In the genomic region with DNA sequence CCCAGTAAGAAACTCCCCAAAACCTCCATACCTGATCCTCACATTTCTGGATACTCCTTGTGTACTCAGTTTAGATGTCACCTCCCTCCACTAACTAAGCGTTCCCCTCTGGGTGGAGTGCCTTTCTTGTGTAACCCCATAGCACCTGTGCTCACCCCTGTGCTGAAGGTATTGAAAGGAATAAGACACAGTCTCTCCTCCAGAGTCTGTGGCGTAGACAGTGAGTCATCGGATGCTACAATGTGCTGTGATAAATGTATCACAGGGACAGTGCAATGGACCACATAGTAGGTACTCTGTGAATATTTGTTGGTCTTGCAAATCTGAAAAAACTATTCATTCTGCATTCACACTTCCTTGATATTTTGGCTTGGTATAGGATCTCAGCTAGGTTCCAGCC, we compare ENCODE assay signal across 22 cellular contexts. TPM values are rescaled to one million over a fixed set of nuclear protein-coding genes. Genes with fewer than 3 reads are reported as not detected.
DNase-seq lines count a peak whose midpoint lies in the region; ATAC-seq, FAIRE-seq and TF ChIP-seq lines count a peak whose summit lies in the region.
"Had no signal": no experiment of that assay in that cellular context is flagged by ENCODE, and none has a peak within 500 bp of the region (broad histone marks: within the 10 kb centered on the region; RNA-seq: fewer than 3 reads in every experiment).

No MANE protein-coding gene starts in this region.

- H3K4me2 ChIP-seq in HepG2 (ENCODE audit: low read depth, low read length) = no peak overlapping the region

- no TSS peak for BruUV-seq in HepG2 (replicated peaks; lab: Mats Ljungman, UMichigan)

- TF ChIP-seq RAD21 in liver (IDR thresholded peaks at IDR 0.05) = no peak
- TF ChIP-seq RAD21 in HepG2 (CRISPR knock-in tag; IDR thresholded peaks at IDR 0.05) = no peak

- TF ChIP-seq EP300 in HepG2 (IDR thresholded peaks at IDR 0.05; ENCODE audit: low read depth in 2 of 2, low read length in 2 of 2) (no peak), HepG2 (CRISPR knock-in tag; IDR thresholded peaks at IDR 0.05; ENCODE audit: borderline replicate concordance) (no peak)

- H2AFZ ChIP-seq in HepG2 (ENCODE audit: low read length) = no peak overlapping the region

- TF ChIP-seq POLR2A in HepG2 (IDR thresholded peaks at IDR 0.05; ENCODE audit: insufficient read depth in 1 of 2, low read depth in 2 of 2, low read length in 2 of 2) (no peak), right lobe of liver (IDR thresholded peaks at IDR 0.05) (no peak)

- peaks cover 16% of the 10 kb centered on the region for H3K79me2 ChIP-seq in HepG2 (ENCODE audit: insufficient read depth, low read length)

- no peak overlapping the region for H3K9ac ChIP-seq in liver (ENCODE audit: low read depth in 1 of 2, low read length in 2 of 2)
- no peak overlapping the region for H3K9ac ChIP-seq in HepG2 (ENCODE audit: insufficient read depth, low read depth, low read length)

- POLR2A ChIA-PET in HepG2 (lab: Yijun Ruan, JAX) = no interaction called here

- H3K4me3 ChIP-seq in liver (ENCODE audit: low read depth in 1 of 3, low read length in 3 of 3) = no peak overlapping the region
- H3K4me3 ChIP-seq in HepG2 (replicated peaks in 1 of 3; ENCODE audit: insufficient read depth in 1 of 3, low read depth in 2 of 3, low read length in 3 of 3) = no peak overlapping the region
- no peak overlapping the region for H3K4me3 ChIP-seq in brain microvascular endothelial cell (ENCODE audit: low read depth, low read length)
- H3K4me3 ChIP-seq in right lobe of liver = no peak overlapping the region
- H3K4me3 ChIP-seq: gastroesophageal sphincter had no signal

- peak overlapping the region; percentile 19 to 68 for H3K27ac ChIP-seq in liver (ENCODE audit: low read depth in 1 of 2, low read length in 2 of 2)
- no peak overlapping the region for H3K27ac ChIP-seq in HepG2 (ENCODE audit: extremely low read length, insufficient read depth, low read length)
- H3K27ac ChIP-seq in brain microvascular endothelial cell = peak overlapping the region; percentile 80
- peak overlapping the region in 2 of 3 donors; percentile 36 to 50 for H3K27ac ChIP-seq in right lobe of liver
- H3K27ac ChIP-seq: C4-2B had no signal

- in situ Hi-C loops in HepG2 (cut with HindIII; ENCODE audit: extremely low pct_ligation_motif_present, low pct_unique_long_range_greater_than_20kb) (no loop called here), brain microvascular endothelial cell (cut with HindIII; ENCODE audit: low pct_ligation_motif_present, low sequenced_read_pairs) (no loop called here)

- DNase-seq in HepG2 (ENCODE audit: low spot score) (no peak), brain microvascular endothelial cell (no peak), right lobe of liver (no peak), Ammon's horn (ENCODE audit: low spot score) (no peak), NCI-H2107 (lab: John Stamatoyannopoulos, UW) (no peak)
- DNase-seq in activated CD8-positive, alpha-beta memory T cell treated with anti-CD3 and anti-CD28 coated beads for 24 hours = no peak
- DNase-seq: activated CD4-positive, alpha-beta T cell treated with anti-CD3 and anti-CD28 coated beads, Interleukin-2, amount 50 U/mL, for 48 hours; activated gamma-delta T cell treated with Interleukin-2 at 50 U/mL for 16 hours; amniotic stem cell; central memory CD4-positive, alpha-beta T cell; erythroblast; HFFc6; NCI-H1436; NCI-H2171; NCI-H526; stimulated activated CD4-positive, alpha-beta T cell treated with anti-CD3 and anti-CD28 coated beads, Interleukin-4, amount 100 ng/mL, for 4 hours had no signal

- TF ChIP-seq CTCF in liver (IDR thresholded peaks at IDR 0.05; ENCODE audit: low read depth, low read length, missing input control) (no peak), HepG2 (CRISPR knock-in tag; IDR thresholded peaks at IDR 0.05) (no peak), brain microvascular endothelial cell (IDR thresholded peaks at IDR 0.05; ENCODE audit: low read depth, low read length, missing control alignments) (no peak), right lobe of liver (IDR thresholded peaks at IDR 0.05) (no peak)

- H3K36me3 ChIP-seq in liver (ENCODE audit: control insufficient read depth in 4 of 4, insufficient read depth in 3 of 4, low read depth in 1 of 4, low read length in 3 of 4) (no peaks in the 10 kb centered on the region), HepG2 (replicated peaks in 1 of 2; ENCODE audit: control insufficient read depth in 1 of 2, insufficient read depth in 2 of 2, low read length in 2 of 2) (peaks cover 1 to 4% of the 10 kb centered on the region in 2 experiments; a peak in 2 of 5 replicates), brain microvascular endothelial cell (replicated peaks) (no peaks in the 10 kb centered on the region), right lobe of liver (no peaks in the 10 kb centered on the region)

- WGBS in liver = 89% methylated on average over 3 of the region's 3 CpGs
- WGBS in HepG2 (ENCODE audit: low lambda C conversion rate) = 100% methylated on average over 3 of the region's 3 CpGs
- WGBS in right lobe of liver (ENCODE audit: insufficient coverage, low coverage, low lambda C conversion rate, missing lambda C conversion rate) = 78% methylated on average over 3 of the region's 3 CpGs

- no peaks in the 10 kb centered on the region for H3K27me3 ChIP-seq in liver (ENCODE audit: control insufficient read depth in 4 of 4, insufficient read depth in 4 of 4, low read length in 3 of 4)
- H3K27me3 ChIP-seq in HepG2 (ENCODE audit: control insufficient read depth in 1 of 2, insufficient read depth in 2 of 2, low read length in 2 of 2) = no peaks in the 10 kb centered on the region
- no peaks in the 10 kb centered on the region for H3K27me3 ChIP-seq in brain microvascular endothelial cell (replicated peaks)
- H3K27me3 ChIP-seq in right lobe of liver = no peaks in the 10 kb centered on the region
- H3K27me3 ChIP-seq: gastroesophageal sphincter had no signal

- no peaks in the 10 kb centered on the region for H4K20me1 ChIP-seq in HepG2 (ENCODE audit: insufficient read depth, low read length)

- CTCF ChIA-PET in HepG2 (lab: Yijun Ruan, JAX; ENCODE audit: low intra/inter-chr PET ratio, low total read pairs) = no interaction called here

- no peak for FAIRE-seq in HepG2 (lab: Jason Lieb, UNC)
- FAIRE-seq: GM18507 had no signal

- H3K9me3 ChIP-seq in liver (ENCODE audit: control insufficient read depth in 4 of 4, low read length in 3 of 4) (no peaks in the 10 kb centered on the region), HepG2 (ENCODE audit: low read length) (no peaks in the 10 kb centered on the region), right lobe of liver (no peaks in the 10 kb centered on the region)
- H3K9me3 ChIP-seq: gastroesophageal sphincter had no signal

- peaks cover 26 to 70% (median 64%) of the 10 kb centered on the region in 4 donors for H3K4me1 ChIP-seq in liver (ENCODE audit: control insufficient read depth in 4 of 4, insufficient read depth in 4 of 4, low read length in 3 of 4)
- peaks cover 66% of the 10 kb centered on the region for H3K4me1 ChIP-seq in HepG2 (ENCODE audit: insufficient read depth, low read length)
- H3K4me1 ChIP-seq in right lobe of liver = peaks cover 0 to 86% (median 30%) of the 10 kb centered on the region in 4 donors

- intact Hi-C loops in HepG2 (cut with micrococcal nuclease; ENCODE audit: unreplicated experiment) = no loop called here
- intact Hi-C loops in right lobe of liver (cut with DNase I) = no loop called here

- ATAC-seq in HepG2 (no peak), right lobe of liver (no peak), GM19452 (IDR thresholded peaks at IDR 0.05; ENCODE audit: unreplicated experiment) (no peak)
- ATAC-seq: gastroesophageal sphincter had no signal

TF ChIP-seq in liver, 16 proteins besides CTCF, POLR2A, EP300 and RAD21 (continues in another document):
- no peak for TF ChIP-seq EGR1 (IDR thresholded peaks at IDR 0.05; ENCODE audit: low read depth in 2 of 2)
- TF ChIP-seq HNF4A (conservative IDR thresholded peaks at IDR 0.05) = no peak
- no peak for TF ChIP-seq JUND (IDR thresholded peaks at IDR 0.05)
- TF ChIP-seq TAF1 (conservative IDR thresholded peaks at IDR 0.05) = no peak
- TF ChIP-seq HNF4G (IDR thresholded peaks at IDR 0.05) = no peak
- no peak for TF ChIP-seq GABPA (IDR thresholded peaks at IDR 0.05 in 1 of 2, conservative IDR thresholded peaks at IDR 0.05 in 1 of 2)

TF ChIP-seq in HepG2, 621 proteins besides CTCF, POLR2A, EP300 and RAD21:
- TF ChIP-seq ATM (IDR thresholded peaks at IDR 0.05; ENCODE audit: borderline replicate concordance) (no peak), SETDB1 (CRISPR knock-in tag; IDR thresholded peaks at IDR 0.05; ENCODE audit: borderline replicate concordance) (no peak), ZNF335 (CRISPR knock-in tag; IDR thresholded peaks at IDR 0.05) (no peak), ZFP37 (CRISPR knock-in tag; IDR thresholded peaks at IDR 0.05; ENCODE audit: borderline replicate concordance) (no peak)

RNA-seq across cellular contexts. Expression of gene TSPAN9, which starts 30.8 kb away (rescaled TPM):
- 10 to 100 TPM; 29.0 to 62.9 TPM for total RNA-seq in liver
- polyA plus RNA-seq in liver = 10 to 100 TPM; 17.4 to 39.3 TPM
- 11.6 and 18.1 TPM in 2 replicates for total RNA-seq in HepG2 (2016; rRNA removed; fragmentation: Illumina TruSeq; extraction: Trizol)
- total RNA-seq in HepG2 (2016; cell fraction: cytosol; rRNA removed; fragmentation: Illumina TruSeq; extraction: Trizol; ENCODE audit: low read depth) = 2.5 and 3.1 TPM in 2 replicates
- total RNA-seq in HepG2 (2016; cell fraction: insoluble cytoplasmic fraction; rRNA removed; fragmentation: Illumina TruSeq; extraction: Trizol) = 9.6 and 21.5 TPM in 2 replicates
- total RNA-seq in HepG2 (2016; cell fraction: membrane; rRNA removed; fragmentation: Illumina TruSeq; extraction: Trizol) = 4.4 and 4.6 TPM in 2 replicates
- total RNA-seq in HepG2 (2016; cell fraction: nucleus; rRNA removed; fragmentation: Illumina TruSeq; extraction: Trizol) = 16.9 and 19.5 TPM in 2 replicates
- 42.3 and 58.2 TPM in 2 replicates for polyA plus RNA-seq in HepG2 (2011; rRNA removed)
- 38.6 and 41.6 TPM in 2 replicates for polyA plus RNA-seq in HepG2 (2011; cell fraction: cytosol; rRNA removed)
- polyA plus RNA-seq in HepG2 (2011; cell fraction: nucleus; rRNA removed) = 55.3 and 55.7 TPM in 2 replicates
- 27.2 and 58.7 TPM in 2 replicates for polyA plus RNA-seq in HepG2 (2012)
- polyA plus RNA-seq in HepG2 (2016; cell fraction: cytosol; fragmentation: Illumina TruSeq; extraction: Trizol; ENCODE audit: low read depth) = 2.2 and 3.0 TPM in 2 replicates
- polyA plus RNA-seq in HepG2 (2016; cell fraction: insoluble cytoplasmic fraction; fragmentation: Illumina TruSeq; extraction: Trizol; ENCODE audit: low read depth) = 9.6 and 13.8 TPM in 2 replicates
- polyA plus RNA-seq in HepG2 (2016; cell fraction: membrane; fragmentation: Illumina TruSeq; extraction: Trizol; ENCODE audit: low read depth) = 4.1 TPM in 2 replicates
- 31.0 and 34.1 TPM in 2 replicates for polyA plus RNA-seq in HepG2 (2016; cell fraction: nucleus; fragmentation: Illumina TruSeq; extraction: Trizol; ENCODE audit: insufficient read depth, low read depth)
- polyA minus RNA-seq in HepG2 (2011; rRNA and poly(A)+ RNA removed; ENCODE audit: low replicate concordance) = 9.4 and 96.3 TPM in 2 replicates
- 25.1 and 32.3 TPM in 2 replicates for polyA minus RNA-seq in HepG2 (2011; cell fraction: cytosol; rRNA and poly(A)+ RNA removed)
- polyA minus RNA-seq in HepG2 (2011; cell fraction: nucleus; rRNA and poly(A)+ RNA removed) = 27.2 and 29.7 TPM in 2 replicates
- total RNA-seq in right lobe of liver = 10 to 100 TPM; 23.7 to 53.2 (median 39.8) TPM
- total RNA-seq: T-helper 1 cell treated with Interleukin-12 subunit alpha and Interleukin-12 subunit beta and Interleukin-4 antibody, amounts not matched to agents 30 ng/mL and 1 ng/mL, for 36 hours had no signal
